Comparison of ENCODE assay signal across 8 cellular contexts in the genomic region with DNA sequence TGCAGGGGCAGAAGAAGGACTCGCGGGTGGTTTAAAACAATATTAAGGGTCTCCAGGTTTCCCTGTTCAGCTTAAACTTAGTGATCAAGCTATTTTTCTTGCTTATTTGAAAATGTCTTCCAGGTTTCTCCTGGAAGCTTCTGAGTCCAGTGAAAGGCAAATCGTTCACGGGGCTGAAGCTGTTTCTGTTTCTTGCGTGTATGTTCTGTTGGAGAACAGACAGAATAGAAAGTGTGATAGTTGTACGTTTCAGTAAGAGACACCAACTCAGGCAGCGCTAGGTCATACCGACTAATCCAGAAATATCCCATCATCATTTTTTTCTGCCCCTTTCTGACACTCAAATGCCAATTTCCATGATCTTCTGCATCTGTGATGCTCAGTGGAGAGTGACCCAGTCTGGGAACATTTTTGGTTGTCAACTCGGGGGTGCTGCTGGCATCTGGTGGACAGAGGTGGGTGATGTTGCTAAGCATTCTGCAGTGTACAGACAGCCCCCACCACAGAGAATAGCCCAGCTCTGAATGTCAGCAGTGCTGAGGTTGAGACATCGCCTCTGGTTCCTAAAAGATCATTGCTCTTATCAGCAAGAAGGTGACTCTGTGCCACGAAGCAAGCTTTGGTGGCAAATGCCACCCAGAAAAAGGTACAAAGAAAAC. TPM values are rescaled to one million over a fixed set of nuclear protein-coding genes. Genes with fewer than 3 reads are reported as not detected.
DNase-seq lines count a peak whose midpoint lies in the region; TF ChIP-seq lines count a peak whose summit lies in the region.

No MANE protein-coding gene starts in this region.

- TF ChIP-seq CTCF in GM12873 (IDR thresholded peaks at IDR 0.05; ENCODE audit: insufficient read depth, low read depth, low read length, missing control alignments) (peak; percentile 37), colonic mucosa (IDR thresholded peaks at IDR 0.05) (no peak), sigmoid colon (IDR thresholded peaks at IDR 0.05) (no peak)

- peaks cover 2% of the 10 kb centered on the region for H3K4me1 ChIP-seq in colonic mucosa
- peaks cover 0 to 43% (median 36%) of the 10 kb centered on the region in 4 donors for H3K4me1 ChIP-seq in sigmoid colon

- no peak for TF ChIP-seq EP300 in sigmoid colon (IDR thresholded peaks at IDR 0.05)

- 33 to 53% methylated on average over 11 of the region's 11 CpGs for WGBS in sigmoid colon, 2 donors

- peak overlapping the region; percentile 66 for H3K27ac ChIP-seq in colonic mucosa
- H3K27ac ChIP-seq in sigmoid colon: peak overlapping the region; percentile 94 to 97 (median 97)

- H3K27me3 ChIP-seq in colonic mucosa: no peaks in the 10 kb centered on the region
- H3K27me3 ChIP-seq in sigmoid colon: no peaks in the 10 kb centered on the region

- H3K4me3 ChIP-seq in colonic mucosa (no peak overlapping the region), sigmoid colon (peak overlapping the region in 2 of 4 donors; percentile 4 to 92)

- H3K36me3 ChIP-seq in colonic mucosa: no peaks in the 10 kb centered on the region
- peaks cover 4 to 25% (median 9%) of the 10 kb centered on the region in 4 donors for H3K36me3 ChIP-seq in sigmoid colon

- TF ChIP-seq POLR2A in sigmoid colon (IDR thresholded peaks at IDR 0.05): peak in 1 of 2 donors; percentile 4

- peak; percentile 34 to 43 for DNase-seq in SW 1271 (lab: John Stamatoyannopoulos, UW)
- no peak for DNase-seq in colonic mucosa
- DNase-seq in sigmoid colon: no peak
- no peak for DNase-seq in mucosa of gallbladder (ENCODE audit: low spot score)
- no peak for DNase-seq in germinal center (ENCODE audit: low spot score)
- no peak for DNase-seq in kidney tubule cell (ENCODE audit: low spot score)
- no peak for DNase-seq in DMS114 treated with DMSO at 0.1 percent for 48 hours (lab: John Stamatoyannopoulos, UW; ENCODE audit: unreplicated experiment)

- intact Hi-C loops in colonic mucosa (cut with DNase I) (no loop called here), sigmoid colon (cut with DNase I) (loop anchor here (2.0 to 5.0 kb wide), 2 partner anchors 54 to 82 kb away; no protein-coding TSS in a partner anchor)

- peak overlapping the region; percentile 40 to 41 for H3K9ac ChIP-seq in colonic mucosa (ENCODE audit: low read depth in 2 of 2, low read length in 2 of 2)

- H3K9me3 ChIP-seq in colonic mucosa (no peaks in the 10 kb centered on the region), sigmoid colon (no peaks in the 10 kb centered on the region)

RNA-seq across cellular contexts. Expression of gene KLF2, which starts 4.3 kb away (rescaled TPM):
- total RNA-seq in colonic mucosa (10 to 100 TPM; 12.9 to 18.7 TPM), sigmoid colon (10 to 100 TPM; 17.1 to 49.3 (median 28.3) TPM), mucosa of gallbladder (91.4 TPM)
- 10 to 100 TPM in 1 of 3 donors, 1 to 10 TPM in 2; 2.8 to 25.9 (median 3.6) TPM for polyA plus RNA-seq in sigmoid colon

Comparison
In these comparisons a context has a peak if more than half of its experiments do, and no peak if none do; other contexts are left out.
1. DNase-seq: peak in SW 1271 (2 of 2); none in colonic mucosa (single experiment), sigmoid colon (single experiment), mucosa of gallbladder (single experiment), germinal center (single experiment), kidney tubule cell (single experiment) and DMS114 treated with DMSO at 0.1 percent for 48 hours (single experiment).